ENCODE assay signal across 8 cellular contexts in genomic region chr10:43292745-43293676, GRCh38. TPM values are rescaled to one million over a fixed set of nuclear protein-coding genes. Genes with fewer than 3 reads are reported as not detected.
DNase-seq lines count a peak whose midpoint lies in the region; ATAC-seq and TF ChIP-seq lines count a peak whose summit lies in the region.

No MANE protein-coding gene starts in this region.

- peaks cover 64% of the 10 kb centered on the region for H3K4me1 Mint-ChIP-seq in T-helper 1 cell treated with Interleukin-12 subunit alpha and Interleukin-12 subunit beta and Interleukin-4 antibody, amounts not matched to agents 30 μg/mL and 1 μg/mL, for 36 hours (ENCODE audit: low read depth)

- peak overlapping the region; percentile 31 for H3K4me3 Mint-ChIP-seq in T-helper 1 cell treated with Interleukin-12 subunit alpha and Interleukin-12 subunit beta and Interleukin-4 antibody, amounts not matched to agents 30 μg/mL and 1 μg/mL, for 36 hours

- peaks cover 6% of the 10 kb centered on the region for H3K36me3 Mint-ChIP-seq in T-helper 1 cell treated with Interleukin-12 subunit alpha and Interleukin-12 subunit beta and Interleukin-4 antibody, amounts not matched to agents 30 μg/mL and 1 μg/mL, for 36 hours (ENCODE audit: low read depth)

- peaks cover 10% of the 10 kb centered on the region for H3K9me3 Mint-ChIP-seq in T-helper 1 cell treated with Interleukin-12 subunit alpha and Interleukin-12 subunit beta and Interleukin-4 antibody, amounts not matched to agents 30 μg/mL and 1 μg/mL, for 36 hours

- TF ChIP-seq CTCF in GM13977 (IDR thresholded peaks at IDR 0.05; ENCODE audit: extremely low read depth, insufficient read depth, missing control alignments) = peak; percentile 79

- DNase-seq in AG08396 (ENCODE audit: low spot score) (peak; percentile 69), GM13977 (ENCODE audit: low spot score) (peak; percentile 68), M059J (ENCODE audit: low read depth) (peak; percentile 40), T47D (ENCODE audit: low read depth in 1 of 2, low spot score in 1 of 2) (peak; percentile 69 to 79), iris pigment epithelial cell (ENCODE audit: low read depth) (peak; percentile 51)
- peak; percentile 58 for DNase-seq in stimulated activated CD4-positive, alpha-beta T cell treated with anti-CD3 and anti-CD28 coated beads, Interleukin-15, amount 100 ng/mL, for 24 hours

- in situ Hi-C loops in GM13977 (cut with MboI; ENCODE audit: low pct_unique_long_range_greater_than_20kb, low sequenced_read_pairs, unreplicated experiment) = loop anchor here (10.0 kb wide), 1 partner anchor 172 kb away; no protein-coding TSS in a partner anchor
- in situ Hi-C loops in T47D (cut with HindIII; ENCODE audit: low pct_unique_long_range_greater_than_20kb, low sequenced_read_pairs) = no loop called here

- ATAC-seq in HG02610 (IDR thresholded peaks at IDR 0.05; ENCODE audit: unreplicated experiment) = no peak

- peaks cover 7% of the 10 kb centered on the region for H3K27me3 Mint-ChIP-seq in T-helper 1 cell treated with Interleukin-12 subunit alpha and Interleukin-12 subunit beta and Interleukin-4 antibody, amounts not matched to agents 30 μg/mL and 1 μg/mL, for 36 hours (ENCODE audit: low read depth)

- peak overlapping the region; percentile 72 for H3K27ac Mint-ChIP-seq in T-helper 1 cell treated with Interleukin-12 subunit alpha and Interleukin-12 subunit beta and Interleukin-4 antibody, amounts not matched to agents 30 μg/mL and 1 μg/mL, for 36 hours

RNA-seq across cellular contexts. Expression of gene RASGEF1A, which starts 26.1 kb away (rescaled TPM):
- not detected in 2 replicates for total RNA-seq in M059J (2014; rRNA removed; shearing (Covaris generic))
